Comparison of ENCODE assay signal across 21 cellular contexts in the genomic region with DNA sequence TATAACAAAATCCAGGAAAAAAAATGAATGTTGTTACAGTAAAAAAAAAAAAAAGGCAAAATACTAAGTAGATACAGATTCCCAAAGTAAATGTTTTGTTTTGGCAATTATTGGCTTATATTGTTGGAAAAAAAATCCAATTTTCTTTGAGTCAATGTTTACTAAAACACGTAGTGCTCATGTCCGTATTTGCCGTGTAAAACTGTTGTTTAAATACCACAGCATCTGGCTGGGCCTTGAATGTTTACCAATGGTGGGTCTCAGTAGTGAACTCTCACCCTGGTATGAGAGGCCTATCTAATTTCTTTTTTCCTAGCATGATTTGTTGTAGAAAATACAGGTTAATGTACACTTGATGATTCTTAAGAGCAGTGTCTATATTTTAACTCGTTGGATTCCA. TPM values are rescaled to one million over a fixed set of nuclear protein-coding genes. Genes with fewer than 3 reads are reported as not detected.
DNase-seq lines count a peak whose midpoint lies in the region; ATAC-seq, FAIRE-seq and TF ChIP-seq lines count a peak whose summit lies in the region.
"Had no signal": no experiment of that assay in that cellular context is flagged by ENCODE, and none has a peak within 500 bp of the region (broad histone marks: within the 10 kb centered on the region; RNA-seq: fewer than 3 reads in every experiment).

No MANE protein-coding gene starts in this region.

- H3K9me3 ChIP-seq in PC-3 (ENCODE audit: low read length) (no peaks in the 10 kb centered on the region), small intestine (ENCODE audit: control insufficient read depth, low read depth) (no peaks in the 10 kb centered on the region)
- H3K9me3 ChIP-seq: Caco-2, HAP-1, SJSA1 had no signal

- in situ Hi-C loops in G401 (cut with HindIII; ENCODE audit: low sequenced_read_pairs): no loop called here

- H3K9ac ChIP-seq in PC-3 (ENCODE audit: low read length): no peak overlapping the region

- BruUV-seq in PC-3 (replicated peaks; lab: Mats Ljungman, UMichigan): no TSS peak

- peak overlapping the region; percentile 50 for H3K4me2 ChIP-seq in PC-3 (ENCODE audit: low read length)
- H3K4me2 ChIP-seq: PC-9 had no signal

- H3K4me1 ChIP-seq in PC-3 (ENCODE audit: insufficient read depth, low read length) (peaks cover 11% of the 10 kb centered on the region), small intestine (ENCODE audit: control insufficient read depth in 2 of 2, insufficient read depth in 1 of 2, low read depth in 1 of 2, low read length in 1 of 2) (no peaks in the 10 kb centered on the region)
- H3K4me1 ChIP-seq: HAP-1, SJSA1 had no signal

- H3K9me2 ChIP-seq in PC-3 (replicated peaks; ENCODE audit: low read length): no peaks in the 10 kb centered on the region

- peak; percentile 18 for DNase-seq in DMS153 (lab: John Stamatoyannopoulos, UW)
- no peak for DNase-seq in DMS153 treated with DMSO at 0.1 percent for 48 hours (lab: John Stamatoyannopoulos, UW; ENCODE audit: unreplicated experiment)
- DNase-seq in NCI-H146 treated with DMSO at 0.1 percent for 48 hours (lab: John Stamatoyannopoulos, UW; ENCODE audit: unreplicated experiment): peak; percentile 22
- peak; percentile 85 for DNase-seq in PC-3
- DNase-seq in small intestine: peak; percentile 29
- no peak for DNase-seq in G401 (ENCODE audit: low spot score)
- no peak for DNase-seq in H54 (ENCODE audit: insufficient read length, low spot score)
- DNase-seq: 8988T, DMS79, KG1, NCI-H1417 treated with DMSO at 0.1 percent for 48 hours, NCI-H2081, NCI-H446 treated with DMSO at 0.1 percent for 48 hours, NCI-H82, PC-9 had no signal

- CTCF ChIA-PET in PC-3 (lab: Charles Lee): no interaction called here

- no peak overlapping the region for H2AFZ ChIP-seq in PC-3 (ENCODE audit: low read length)
- H2AFZ ChIP-seq: PC-9 had no signal

- ATAC-seq in PC-3 (peak; percentile 99), GM19324 (IDR thresholded peaks at IDR 0.05; ENCODE audit: low FRiP score, unreplicated experiment) (no peak)

- TF ChIP-seq POLR2A in H54 (IDR thresholded peaks at IDR 0.05; ENCODE audit: low read depth, low read length): no peak

- H4K20me1 ChIP-seq in PC-3 (ENCODE audit: low read length): no peaks in the 10 kb centered on the region

- H3K27me3 ChIP-seq in PC-3 (ENCODE audit: low read length) (no peaks in the 10 kb centered on the region), small intestine (ENCODE audit: control insufficient read depth in 2 of 2, insufficient read depth in 2 of 2, low read length in 2 of 2) (peaks cover 0 to 1% of the 10 kb centered on the region in 2 donors)

- POLR2A ChIA-PET in PC-3 (lab: Charles Lee; ENCODE audit: unreplicated experiment): no interaction called here

- intact Hi-C loops in PC-3 (cut with micrococcal nuclease): loop anchor here (1.0 kb wide), 1 partner anchor 40 kb away; no protein-coding TSS in a partner anchor

- FAIRE-seq in small intestine (lab: Jason Lieb, UNC): no peak
- FAIRE-seq in H54 (lab: Jason Lieb, UNC): no peak

- no peaks in the 10 kb centered on the region for H3F3A ChIP-seq in PC-3 (ENCODE audit: low read length, unreplicated experiment)

- 27 to 54% (median 49%) methylated on average over 4 of the region's 4 CpGs for WGBS in small intestine, 3 donors

- H3K79me2 ChIP-seq in PC-3 (ENCODE audit: low read length): no peaks in the 10 kb centered on the region

- TF ChIP-seq CTCF in PC-3 (conservative IDR thresholded peaks at IDR 0.05; ENCODE audit: low read depth, low read length): no peak

- H3K36me3 ChIP-seq in PC-3 (ENCODE audit: low read depth, low read length) (no peaks in the 10 kb centered on the region), small intestine (ENCODE audit: control insufficient read depth in 2 of 2, insufficient read depth in 2 of 2, low read length in 2 of 2) (no peaks in the 10 kb centered on the region)
- H3K36me3 ChIP-seq: HAP-1, SJSA1 had no signal

- H3K4me3 ChIP-seq in PC-3 (ENCODE audit: low read length) (no peak overlapping the region), small intestine (ENCODE audit: low read depth in 1 of 2, low read length in 2 of 2) (no peak overlapping the region)
- H3K4me3 ChIP-seq: HAP-1, PC-9, SJSA1 had no signal

- H3K27ac ChIP-seq in PC-3 (ENCODE audit: low read length) (peak overlapping the region; percentile 65), small intestine (ENCODE audit: low read depth in 1 of 2, low read length in 1 of 2) (no peak overlapping the region)
- H3K27ac ChIP-seq: PC-9, SJSA1 had no signal

RNA-seq across cellular contexts. Expression of a gene that starts 41.4 kb away (rescaled TPM):
- 0.29 and 0.86 TPM in 2 replicates for total RNA-seq in PC-3 (2014; rRNA removed)
- polyA plus RNA-seq in small intestine: under 1 TPM in 1 of 3 donors, not detected in 2; 0.03 TPM
- not detected in 2 replicates for total RNA-seq in G401 (2014; rRNA removed; shearing (Covaris generic))
- total RNA-seq: M059J, PC-9, SJSA1 had no signal
- polyA plus RNA-seq: AG04450 had no signal

Comparison
In these comparisons a context has a peak if more than half of its experiments do, and no peak if none do; other contexts are left out.
1. DNase-seq: peak in DMS153 (single experiment), NCI-H146 treated with DMSO at 0.1 percent for 48 hours (single experiment), PC-3 (single experiment) and small intestine (single experiment); none in DMS153 treated with DMSO at 0.1 percent for 48 hours (single experiment), G401 (single experiment) and H54 (single experiment).